8 cellular contexts compared by ENCODE assay signal in the genomic region with DNA sequence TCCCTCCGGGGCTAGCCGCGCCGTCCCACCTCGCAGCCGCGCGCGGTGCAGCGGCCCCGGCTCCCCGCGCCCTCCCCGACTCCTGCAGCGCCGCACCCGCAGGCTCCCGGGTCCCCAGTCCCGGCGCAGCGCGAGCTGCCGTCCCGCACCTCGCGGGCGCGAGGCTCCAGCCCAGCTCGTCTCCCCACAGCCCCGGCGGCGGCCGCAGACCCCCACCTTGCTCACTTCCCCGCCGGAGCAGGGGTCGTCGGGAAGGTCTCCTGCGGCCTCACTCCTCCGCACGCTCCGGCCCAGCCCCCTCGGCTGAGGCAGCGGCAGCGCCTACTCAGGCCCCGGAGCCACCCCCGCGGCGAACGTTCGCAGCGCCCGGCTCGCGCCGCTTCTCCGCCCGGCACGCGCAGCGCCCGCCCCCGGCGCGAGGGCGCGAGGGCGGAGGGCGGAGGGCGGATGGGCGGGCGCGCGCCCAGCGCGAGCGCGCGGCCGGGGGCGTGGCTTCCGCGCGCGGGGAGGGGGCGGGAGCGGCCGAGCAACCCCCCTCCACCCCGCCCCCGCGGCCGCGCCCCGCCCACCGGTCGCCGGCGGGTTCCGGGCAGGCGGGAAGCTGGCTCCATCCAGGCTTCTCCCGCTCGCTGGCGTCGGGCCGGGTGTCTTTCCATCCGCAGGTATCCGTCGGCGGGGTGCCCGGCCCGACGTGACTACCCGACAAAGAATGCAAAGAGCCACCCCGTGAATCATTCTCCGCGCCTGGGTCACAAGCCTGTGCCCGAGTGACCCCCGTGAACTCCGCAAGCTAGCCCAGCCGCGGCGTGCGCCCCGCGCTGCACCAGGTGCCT.
DNase-seq lines count a peak whose midpoint lies in the region; ATAC-seq and TF ChIP-seq lines count a peak whose summit lies in the region.

A gene (minus strand): TSS at position 408 of the 833 bp plus-strand sequence. CDS start 20,917 bp downstream, outside the sequence.

- H3K27me3 ChIP-seq in brain microvascular endothelial cell (replicated peaks), result no peaks in the 10 kb centered on the region

- peak; percentile 73 for ATAC-seq in HG02623 (IDR thresholded peaks at IDR 0.05; ENCODE audit: unreplicated experiment)

- in situ Hi-C loops in brain microvascular endothelial cell (cut with HindIII; ENCODE audit: low pct_ligation_motif_present, low sequenced_read_pairs), result no loop called here

- H3K4me3 ChIP-seq in brain microvascular endothelial cell (ENCODE audit: low read depth, low read length) (peak within 1 kb of the TSS; percentile 67), skin epidermis (peak within 1 kb of the TSS; percentile 74 to 97 (median 82))

- DNase-seq in NCI-H128 (lab: John Stamatoyannopoulos, UW; ENCODE audit: unreplicated experiment), result peak; percentile 45
- peak; percentile 85 for DNase-seq in UCSD-AML1 (lab: John Stamatoyannopoulos, UW; ENCODE audit: unreplicated experiment)
- no peak for DNase-seq in brain microvascular endothelial cell
- DNase-seq in iPS-NIHi11 (ENCODE audit: low spot score), result peak; percentile 96
- no peak for DNase-seq in MV-4-11 (lab: John Stamatoyannopoulos, UW)

- no peak within 1 kb of the TSS for H3K27ac ChIP-seq in brain microvascular endothelial cell
- H3K27ac ChIP-seq in skin epidermis, result peak within 1 kb of the TSS; percentile 58 to 91 (median 81)

- TF ChIP-seq POLR2A in GM15510 (IDR thresholded peaks at IDR 0.05; ENCODE audit: borderline replicate concordance, extremely low read depth, insufficient read length), result peak; percentile 63

- TF ChIP-seq CTCF in brain microvascular endothelial cell (IDR thresholded peaks at IDR 0.05; ENCODE audit: low read depth, low read length, missing control alignments), result no peak

- H3K36me3 ChIP-seq in brain microvascular endothelial cell (replicated peaks), result no peaks in the 10 kb centered on the region

Comparison
In these comparisons a context has a peak if more than half of its experiments do, and no peak if none do; other contexts are left out.
1. DNase-seq: peak in NCI-H128 (single experiment), UCSD-AML1 (single experiment) and iPS-NIHi11 (single experiment); none in brain microvascular endothelial cell (single experiment) and MV-4-11 (single experiment).